In genomic region chr2:181457741-181458425, GRCh38 we compare ENCODE assay signal across 8 cellular contexts. TPM values are rescaled to one million over a fixed set of nuclear protein-coding genes. Genes with fewer than 3 reads are reported as not detected.
DNase-seq lines count a peak whose midpoint lies in the region; ATAC-seq and TF ChIP-seq lines count a peak whose summit lies in the region.

No MANE protein-coding gene starts in this region.

- H3K4me1 ChIP-seq in SK-N-SH (ENCODE audit: control insufficient read depth in 1 of 2, insufficient read depth in 2 of 2, low read depth in 1 of 2, low read length in 1 of 2) (peaks cover 3 to 14% of the 10 kb centered on the region in 2 experiments; a peak in 3 of 4 replicates), iPS-15b (ENCODE audit: control insufficient read depth, insufficient read depth, low read length) (peaks cover 5% of the 10 kb centered on the region)

- peak overlapping the region; percentile 87 for H3K4me2 ChIP-seq in SK-N-SH

- H3K36me3 ChIP-seq in SK-N-SH (replicated peaks in 1 of 2; ENCODE audit: control insufficient read depth in 1 of 2, insufficient read depth in 2 of 2, low read length in 1 of 2) (no peaks in the 10 kb centered on the region), iPS-15b (ENCODE audit: control insufficient read depth, insufficient read depth, low read length) (no peaks in the 10 kb centered on the region)

- H3K9me2 ChIP-seq in SK-N-SH: no peaks in the 10 kb centered on the region

- CTCF ChIA-PET in SK-N-SH (lab: Yijun Ruan, JAX): interaction anchor here (0.6 to 6.9 kb wide), 35 partner anchors 10 to 1334 kb away, joined by 3 to 65 read pairs (median 4); no protein-coding TSS in a partner anchor

- POLR2A ChIA-PET in SK-N-SH (lab: Yijun Ruan, JAX): interaction anchor here (1.4 kb wide), 1 partner anchor 8 kb away, joined by 3 read pairs; no protein-coding TSS in a partner anchor

- H2AFZ ChIP-seq in SK-N-SH (ENCODE audit: low read depth): peak overlapping the region; percentile 95

- H3F3A ChIP-seq in SK-N-SH (replicated peaks; ENCODE audit: insufficient read depth): peaks cover 18% of the 10 kb centered on the region

- no peaks in the 10 kb centered on the region for H4K20me1 ChIP-seq in SK-N-SH (ENCODE audit: insufficient read depth)

- no peak; the same call in 1 of the 2 replicates for TF ChIP-seq RAD21 in SK-N-SH (IDR thresholded peaks at IDR 0.05; ENCODE audit: low read length)

- peak overlapping the region in 1 of 2 experiments; percentile 42; a peak in 1 of 4 replicates for H3K27ac ChIP-seq in SK-N-SH (ENCODE audit: low read depth in 2 of 2, low read length in 1 of 2)

- peaks cover 20% of the 10 kb centered on the region; the same call in 1 of the 2 replicates for H3K79me2 ChIP-seq in SK-N-SH (ENCODE audit: insufficient read depth)

- no peak for TF ChIP-seq EP300 in SK-N-SH (IDR thresholded peaks at IDR 0.05; ENCODE audit: borderline replicate concordance in 1 of 2, low read depth in 1 of 2, low read length in 1 of 2)

- DNase-seq in SK-N-SH: peak; percentile 59
- DNase-seq in activated naive CD8-positive, alpha-beta T cell treated with anti-CD3 and anti-CD28 coated beads, Interleukin-2, amount 50 U/mL, for 16 hours (ENCODE audit: low read depth, low spot score): peak; percentile 30
- peak; percentile 19 to 35 for DNase-seq in stimulated activated CD4-positive, alpha-beta T cell treated with anti-CD3 and anti-CD28 coated beads, Interleukin-15, amount 100 ng/mL, for 1 hour (ENCODE audit: low read depth in 1 of 2, low spot score in 1 of 2)
- no peak for DNase-seq in cortex of kidney (lab: John Stamatoyannopoulos, UW)

- 39% methylated on average over 25 of the region's 45 CpGs for WGBS in SK-N-SH (ENCODE audit: low lambda C conversion rate)

- no peaks in the 10 kb centered on the region for H3K9me3 ChIP-seq in SK-N-SH
- H3K9me3 ChIP-seq in iPS-15b (ENCODE audit: control insufficient read depth, insufficient read depth, low read length): no peaks in the 10 kb centered on the region

- peak; percentile 27 for ATAC-seq in GM18907 (IDR thresholded peaks at IDR 0.05; ENCODE audit: unreplicated experiment)
- peak; percentile 18 for ATAC-seq in HG03135 (IDR thresholded peaks at IDR 0.05; ENCODE audit: unreplicated experiment)
- no peak for ATAC-seq in GM18858 (IDR thresholded peaks at IDR 0.05; ENCODE audit: unreplicated experiment)

- H3K27me3 ChIP-seq in SK-N-SH (ENCODE audit: insufficient read depth) (no peaks in the 10 kb centered on the region), iPS-15b (ENCODE audit: control insufficient read depth, insufficient read depth, low read length) (peaks cover 62% of the 10 kb centered on the region)

- no peak for TF ChIP-seq CTCF in SK-N-SH (IDR thresholded peaks at IDR 0.05)

- H3K9ac ChIP-seq in SK-N-SH: peak overlapping the region; percentile 77
- peak overlapping the region; percentile 16 for H3K9ac ChIP-seq in iPS-15b (ENCODE audit: low read depth, low read length)

- H3K4me3 ChIP-seq in SK-N-SH (ENCODE audit: low read depth in 2 of 2, low read length in 1 of 2): peak overlapping the region; percentile 74 to 82
- peak overlapping the region; percentile 70 for H3K4me3 ChIP-seq in iPS-15b (ENCODE audit: low read depth, low read length)

TF ChIP-seq in SK-N-SH, 30 proteins besides CTCF, POLR2A, EP300 and RAD21:
- TF ChIP-seq GATA2 (CRISPR knock-in tag; IDR thresholded peaks at IDR 0.05): no peak
- 0 out of 2 replicates have a peak, but pooled peaks have one; percentile 23 for TF ChIP-seq YY1 (IDR thresholded peaks at IDR 0.05; ENCODE audit: low read depth)
- TF ChIP-seq MAX (IDR thresholded peaks at IDR 0.05; ENCODE audit: low read depth): peak; percentile 24

RNA-seq across cellular contexts. Expression of gene ITGA4, which starts 0.7 kb away (rescaled TPM):
- 10.5 and 12.5 TPM in 2 replicates for polyA plus RNA-seq in SK-N-SH (2012; rRNA removed)
- polyA plus RNA-seq in SK-N-SH (2012; cell fraction: cytosol; rRNA removed): 14.1 and 15.4 TPM in 2 replicates
- polyA plus RNA-seq in SK-N-SH (2012; cell fraction: nucleus; rRNA removed): 7.0 and 12.7 TPM in 2 replicates
